Comparison of ENCODE assay signal across 23 cellular contexts in genomic region chr15:77010842-77011241, GRCh38. TPM values are rescaled to one million over a fixed set of nuclear protein-coding genes. Genes with fewer than 3 reads are reported as not detected.
DNase-seq lines count a peak whose midpoint lies in the region; ATAC-seq, FAIRE-seq and TF ChIP-seq lines count a peak whose summit lies in the region.
"Had no signal": no experiment of that assay in that cellular context is flagged by ENCODE, and none has a peak within 500 bp of the region (broad histone marks: within the 10 kb centered on the region; RNA-seq: fewer than 3 reads in every experiment).

No MANE protein-coding gene starts in this region.

- H3K36me3 Mint-ChIP-seq in T-helper 1 cell treated with Interleukin-12 subunit alpha and Interleukin-12 subunit beta and Interleukin-4 antibody, amounts not matched to agents 30 μg/mL and 1 μg/mL, for 36 hours (ENCODE audit: low read depth), result peaks cover 39% of the 10 kb centered on the region
- H3K36me3 Mint-ChIP-seq in activated naive CD4-positive, alpha-beta T cell treated with anti-CD3 and anti-CD28 coated beads, Interleukin-2, amount 50 U/mL, for 72 hours, result peaks cover 0 to 28% of the 10 kb centered on the region in 2 donors
- H3K36me3 Mint-ChIP-seq in naive thymus-derived CD8-positive, alpha-beta T cell, result peaks cover 0 to 11% (median 0%) of the 10 kb centered on the region in 3 donors
- no peaks in the 10 kb centered on the region for H3K36me3 Mint-ChIP-seq in neural progenitor cell

- DNase-seq in T-helper 1 cell (no peak), GM12892 (ENCODE audit: insufficient read length) (no peak), neural progenitor cell (ENCODE audit: low spot score) (no peak), NCI-H510A treated with DMSO at 0.1 percent for 48 hours (lab: John Stamatoyannopoulos, UW) (no peak)
- DNase-seq in activated naive CD4-positive, alpha-beta T cell treated with anti-CD3 and anti-CD28 coated beads, Interleukin-2, amount 50 U/mL, for 72 hours (ENCODE audit: low spot score in 2 of 2), result no peak
- DNase-seq in naive thymus-derived CD8-positive, alpha-beta T cell, result no peak
- DNase-seq: activated CD4-positive, alpha-beta T cell treated with anti-CD3 and anti-CD28 coated beads for 4 hours; activated T-cell treated with anti-CD3 and anti-CD28 coated beads, Interleukin-2, amount 50 U/mL, for 1 hour; amygdala; dermis blood vessel endothelial cell; left ventricle myocardium inferior; midbrain; NCI-H2171 treated with DMSO at 0.1 percent for 48 hours; NCI-H69; stimulated activated CD4-positive, alpha-beta T cell treated with anti-CD3 and anti-CD28 coated beads, Interleukin-4, amount 100 ng/mL, for 4 hours; substantia nigra; uterus had no signal

- no peaks in the 10 kb centered on the region for H3K36me3 ChIP-seq in neural progenitor cell
- H3K36me3 ChIP-seq: left ventricle myocardium inferior, uterus had no signal

- H3K4me3 ChIP-seq in neural progenitor cell, result no peak overlapping the region
- H3K4me3 ChIP-seq: left ventricle myocardium inferior, spleen, uterus had no signal

- ATAC-seq in activated naive CD4-positive, alpha-beta T cell treated with anti-CD3 and anti-CD28 coated beads, Interleukin-2, amount 50 U/mL, for 72 hours, result no peak
- peak in 1 of 2 donors; percentile 26 for ATAC-seq in naive thymus-derived CD8-positive, alpha-beta T cell
- no peak for ATAC-seq in GM19328 (IDR thresholded peaks at IDR 0.05; ENCODE audit: unreplicated experiment)
- ATAC-seq: HepG2 had no signal

- H2AFZ ChIP-seq in neural progenitor cell (replicated peaks), result no peak overlapping the region

- no peaks in the 10 kb centered on the region for H3K9me3 Mint-ChIP-seq in T-helper 1 cell treated with Interleukin-12 subunit alpha and Interleukin-12 subunit beta and Interleukin-4 antibody, amounts not matched to agents 30 μg/mL and 1 μg/mL, for 36 hours
- no peaks in the 10 kb centered on the region for H3K9me3 Mint-ChIP-seq in activated naive CD4-positive, alpha-beta T cell treated with anti-CD3 and anti-CD28 coated beads, Interleukin-2, amount 50 U/mL, for 72 hours
- H3K9me3 Mint-ChIP-seq in naive thymus-derived CD8-positive, alpha-beta T cell, result no peaks in the 10 kb centered on the region
- no peaks in the 10 kb centered on the region for H3K9me3 Mint-ChIP-seq in neural progenitor cell

- no peak for TF ChIP-seq CTCF in neural progenitor cell (IDR thresholded peaks at IDR 0.05)

- H3K4me2 ChIP-seq in neural progenitor cell, result no peak overlapping the region

- H3K27me3 ChIP-seq in neural progenitor cell, result no peaks in the 10 kb centered on the region
- H3K27me3 ChIP-seq: spleen, uterus had no signal

- peak overlapping the region; percentile 58 for H3K4me3 Mint-ChIP-seq in T-helper 1 cell treated with Interleukin-12 subunit alpha and Interleukin-12 subunit beta and Interleukin-4 antibody, amounts not matched to agents 30 μg/mL and 1 μg/mL, for 36 hours
- peak overlapping the region in 6 of 10 donors; percentile 2 to 80 (median 44) for H3K4me3 Mint-ChIP-seq in naive thymus-derived CD8-positive, alpha-beta T cell
- H3K4me3 Mint-ChIP-seq in neural progenitor cell, result no peak overlapping the region

- peak overlapping the region; percentile 80 for H3K27ac Mint-ChIP-seq in T-helper 1 cell treated with Interleukin-12 subunit alpha and Interleukin-12 subunit beta and Interleukin-4 antibody, amounts not matched to agents 30 μg/mL and 1 μg/mL, for 36 hours
- peak overlapping the region; percentile 46 to 55 for H3K27ac Mint-ChIP-seq in activated naive CD4-positive, alpha-beta T cell treated with anti-CD3 and anti-CD28 coated beads, Interleukin-2, amount 50 U/mL, for 72 hours
- peak overlapping the region; percentile 82 to 99 (median 92) for H3K27ac Mint-ChIP-seq in naive thymus-derived CD8-positive, alpha-beta T cell
- H3K27ac Mint-ChIP-seq in neural progenitor cell, result no peak overlapping the region

- no peaks in the 10 kb centered on the region for H3K9me3 ChIP-seq in neural progenitor cell (ENCODE audit: low read depth)
- H3K9me3 ChIP-seq: left ventricle myocardium inferior, spleen, uterus had no signal

- POLR2A ChIA-PET in naive thymus-derived CD8-positive, alpha-beta T cell (lab: Charles Lee), result interaction anchor here (1.1 to 9.4 kb wide), 2 partner anchors 9 to 14 kb away, joined by 3 to 79 read pairs; partner anchors contain the start of gene PSTPIP1

- no peak for TF ChIP-seq POLR2A in GM12892 (IDR thresholded peaks at IDR 0.05; ENCODE audit: low read depth, low read length)

- H3K79me2 ChIP-seq in neural progenitor cell (ENCODE audit: low read depth), result no peaks in the 10 kb centered on the region

- peak; percentile 64 for FAIRE-seq in GM12892 (lab: Jason Lieb, UNC)
- FAIRE-seq: HepG2 had no signal

- H3K27ac ChIP-seq in neural progenitor cell, result no peak overlapping the region
- H3K27ac ChIP-seq: 22Rv1, left ventricle myocardium inferior, uterus had no signal

- peaks cover 72% of the 10 kb centered on the region for H3K4me1 Mint-ChIP-seq in T-helper 1 cell treated with Interleukin-12 subunit alpha and Interleukin-12 subunit beta and Interleukin-4 antibody, amounts not matched to agents 30 μg/mL and 1 μg/mL, for 36 hours (ENCODE audit: low read depth)
- H3K4me1 Mint-ChIP-seq in naive thymus-derived CD8-positive, alpha-beta T cell, result peaks cover 43 to 95% (median 86%) of the 10 kb centered on the region in 4 donors
- H3K4me1 Mint-ChIP-seq in neural progenitor cell, result peaks cover 2% of the 10 kb centered on the region

- H3K27me3 Mint-ChIP-seq in T-helper 1 cell treated with Interleukin-12 subunit alpha and Interleukin-12 subunit beta and Interleukin-4 antibody, amounts not matched to agents 30 μg/mL and 1 μg/mL, for 36 hours (ENCODE audit: low read depth), result no peaks in the 10 kb centered on the region
- no peaks in the 10 kb centered on the region for H3K27me3 Mint-ChIP-seq in naive thymus-derived CD8-positive, alpha-beta T cell
- peaks cover 13% of the 10 kb centered on the region for H3K27me3 Mint-ChIP-seq in neural progenitor cell (ENCODE audit: insufficient read depth, low read depth)

- no peaks in the 10 kb centered on the region for H4K20me1 ChIP-seq in neural progenitor cell (ENCODE audit: low read depth)

- H3F3A ChIP-seq in neural progenitor cell (ENCODE audit: low read depth), result no peaks in the 10 kb centered on the region

- H3K9ac ChIP-seq in neural progenitor cell, result no peak overlapping the region

- peaks cover 2% of the 10 kb centered on the region for H3K4me1 ChIP-seq in neural progenitor cell
- H3K4me1 ChIP-seq: uterus had no signal

RNA-seq across cellular contexts. Expression of gene PSTPIP1, which starts 15.9 kb away (rescaled TPM):
- 6.4 TPM for polyA plus RNA-seq in GM12892 (2012; ENCODE audit: missing spikeins)
- 100 to 1,000 TPM in 1 of 2 donors, 10 to 100 TPM in 1; 95.5 to 149 TPM for total RNA-seq in activated naive CD4-positive, alpha-beta T cell treated with anti-CD3 and anti-CD28 coated beads, Interleukin-2, amount 50 U/mL, for 72 hours
- 100 to 1,000 TPM; 118 to 124 TPM for total RNA-seq in naive thymus-derived CD8-positive, alpha-beta T cell
- polyA plus RNA-seq in naive thymus-derived CD8-positive, alpha-beta T cell, result 10 to 100 TPM; 34.0 to 50.6 (median 41.8) TPM
- total RNA-seq in neural progenitor cell (ENCODE audit: low replicate concordance), result 0.19 and 0.77 TPM in 2 replicates
- total RNA-seq: M059J had no signal

Comparison
In these comparisons a context has a peak if more than half of its experiments do, and no peak if none do; other contexts are left out.
1. RNA of gene PSTPIP1, which starts 15.9 kb away (total RNA-seq): 95.5 to 149 TPM in activated naive CD4-positive, alpha-beta T cell treated with anti-CD3 and anti-CD28 coated beads, Interleukin-2, amount 50 U/mL, for 72 hours and 118 to 124 TPM in naive thymus-derived CD8-positive, alpha-beta T cell; 0.19 to 0.77 TPM in neural progenitor cell; every median in the first group is over 10 times any median in the second.